8 cellular contexts compared by ENCODE assay signal in the genomic region with DNA sequence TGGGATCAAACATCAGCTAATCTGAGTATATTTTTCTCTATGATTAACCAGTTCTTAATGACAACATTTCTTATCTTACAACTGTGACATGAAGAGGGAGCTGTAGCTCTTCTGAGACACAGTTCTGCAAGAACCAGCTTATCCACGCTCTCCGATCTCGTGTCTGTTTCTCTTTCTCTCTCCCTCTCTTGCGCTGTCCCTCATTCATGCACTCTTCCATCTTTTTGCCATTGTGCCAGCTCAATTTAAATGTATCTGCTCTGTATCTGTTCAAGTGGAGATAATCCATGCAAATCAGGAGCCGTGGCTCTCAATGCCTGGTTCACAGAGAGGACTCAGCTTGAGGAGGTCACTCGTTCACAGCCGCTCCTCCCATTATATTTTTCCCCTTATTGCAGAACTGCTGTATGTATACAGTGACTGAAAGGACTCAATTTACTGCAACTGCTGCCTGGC.
A peak's percentile ranks its signal among the peaks of the same experiment; 100 is the strongest.
DNase-seq lines count a peak whose midpoint lies in the region; ATAC-seq, FAIRE-seq and TF ChIP-seq lines count a peak whose summit lies in the region.

No MANE protein-coding gene starts in this region.

- peak overlapping the region; percentile 78 for H3K4me3 ChIP-seq in ACC112 (ENCODE audit: low read depth, low read length)
- H3K4me3 ChIP-seq in WERI-Rb-1 (ENCODE audit: low read depth, low read length), result peak overlapping the region; percentile 70
- peak overlapping the region; percentile 26 to 64 (median 55) for H3K4me3 ChIP-seq in heart right ventricle
- H3K4me3 ChIP-seq in psoas muscle, result peak overlapping the region; percentile 61

- peak; percentile 84 to 94 (median 91) for ATAC-seq in heart right ventricle
- ATAC-seq in psoas muscle, result peak in 3 of 4 donors; percentile 57 to 66 (median 61)

- TF ChIP-seq CTCF in GM20000 (IDR thresholded peaks at IDR 0.05; ENCODE audit: extremely low read depth, missing control alignments), result no peak
- TF ChIP-seq CTCF in WERI-Rb-1 (IDR thresholded peaks at IDR 0.05; ENCODE audit: low read depth, low read length), result peak; percentile 54; the same call in 1 of the 2 replicates
- TF ChIP-seq CTCF in heart right ventricle (IDR thresholded peaks at IDR 0.05), result peak in 8 of 9 donors; percentile 32 to 76 (median 56)
- peak; percentile 30 for TF ChIP-seq CTCF in psoas muscle (IDR thresholded peaks at IDR 0.05)

- H3K9me3 ChIP-seq in WERI-Rb-1 (ENCODE audit: severe bottlenecking) (no peaks in the 10 kb centered on the region), heart right ventricle (no peaks in the 10 kb centered on the region), psoas muscle (no peaks in the 10 kb centered on the region)

- intact Hi-C loops in heart right ventricle (cut with DNase I) (loop anchor here in 7 of 10 donors (2.0 to 10.0 kb wide), 8 partner anchors 106 to 499 kb away; a partner anchor contains a TSS), psoas muscle (cut with DNase I) (no loop called here)

- H3K4me1 ChIP-seq in ACC112 (ENCODE audit: control insufficient read depth, insufficient read depth, low read length, unreplicated experiment) (peaks cover 17% of the 10 kb centered on the region), heart right ventricle (no peaks in the 10 kb centered on the region), psoas muscle (no peaks in the 10 kb centered on the region)

- H3K27me3 ChIP-seq in ACC112 (ENCODE audit: insufficient read depth, low read length), result no peaks in the 10 kb centered on the region
- no peaks in the 10 kb centered on the region for H3K27me3 ChIP-seq in WERI-Rb-1 (ENCODE audit: insufficient read depth, low read depth, severe bottlenecking)
- H3K27me3 ChIP-seq in heart right ventricle, result no peaks in the 10 kb centered on the region
- no peaks in the 10 kb centered on the region for H3K27me3 ChIP-seq in psoas muscle (ENCODE audit: insufficient read depth in 3 of 3, low read length in 2 of 3)

- peak overlapping the region; percentile 90 for H2AFZ ChIP-seq in ACC112 (ENCODE audit: low read length, unreplicated experiment)

- 0% methylated on average over 7 of the region's 7 CpGs for WGBS in heart right ventricle, 2 donors
- WGBS in psoas muscle, 3 donors, result 1 to 2% (median 1%) methylated on average over 7 of the region's 7 CpGs

- no peaks in the 10 kb centered on the region for H3K79me2 ChIP-seq in ACC112 (ENCODE audit: control insufficient read depth, insufficient read depth, low read length, unreplicated experiment)

- H3K27ac ChIP-seq in ACC112 (ENCODE audit: low read depth, low read length) (no peak overlapping the region), WERI-Rb-1 (peak overlapping the region; percentile 49), heart right ventricle (peak overlapping the region in 6 of 10 donors; percentile 13 to 55 (median 18)), psoas muscle (no peak overlapping the region)

- no peak for FAIRE-seq in urothelium cell line (lab: Jason Lieb, UNC)

- DNase-seq in GM20000 (ENCODE audit: low spot score) (peak; percentile 23), NCI-H1105 treated with DMSO at 0.1 percent for 48 hours (lab: John Stamatoyannopoulos, UW) (peak; percentile 88), WERI-Rb-1 (peak; percentile 44), heart right ventricle (peak in 1 of 2 donors; percentile 24), psoas muscle (no peak), urothelium cell line (ENCODE audit: low spot score) (no peak)
- DNase-seq in stimulated activated CD4-positive, alpha-beta T cell treated with anti-CD3 and anti-CD28 coated beads, Interleukin-4, amount 100 ng/mL, for 4 hours, result no peak

- H3K36me3 ChIP-seq in ACC112 (ENCODE audit: insufficient read depth, low read length) (no peaks in the 10 kb centered on the region), WERI-Rb-1 (no peaks in the 10 kb centered on the region), heart right ventricle (no peaks in the 10 kb centered on the region), psoas muscle (ENCODE audit: insufficient read depth in 1 of 2, low read depth in 1 of 2) (no peaks in the 10 kb centered on the region)

Comparison
In these comparisons a context has a peak if more than half of its experiments do, and no peak if none do; other contexts are left out.
1. H3K27ac ChIP-seq: peak in WERI-Rb-1 (single experiment) and heart right ventricle (6 of 10); none in ACC112 (single experiment) and psoas muscle (single experiment).
2. DNase-seq: peak in GM20000 (single experiment), NCI-H1105 treated with DMSO at 0.1 percent for 48 hours (single experiment) and WERI-Rb-1 (single experiment); none in psoas muscle (0 of 2), stimulated activated CD4-positive, alpha-beta T cell treated with anti-CD3 and anti-CD28 coated beads, Interleukin-4, amount 100 ng/mL, for 4 hours (0 of 2) and urothelium cell line (single experiment).
3. intact Hi-C loops: an anchor here in heart right ventricle (2.0 to 10.0 kb wide); none called in psoas muscle.
4. Peak in every context shown above with its lines, with median percentiles within 50 percentile points of each other: H3K4me3 ChIP-seq.